In the genomic region with DNA sequence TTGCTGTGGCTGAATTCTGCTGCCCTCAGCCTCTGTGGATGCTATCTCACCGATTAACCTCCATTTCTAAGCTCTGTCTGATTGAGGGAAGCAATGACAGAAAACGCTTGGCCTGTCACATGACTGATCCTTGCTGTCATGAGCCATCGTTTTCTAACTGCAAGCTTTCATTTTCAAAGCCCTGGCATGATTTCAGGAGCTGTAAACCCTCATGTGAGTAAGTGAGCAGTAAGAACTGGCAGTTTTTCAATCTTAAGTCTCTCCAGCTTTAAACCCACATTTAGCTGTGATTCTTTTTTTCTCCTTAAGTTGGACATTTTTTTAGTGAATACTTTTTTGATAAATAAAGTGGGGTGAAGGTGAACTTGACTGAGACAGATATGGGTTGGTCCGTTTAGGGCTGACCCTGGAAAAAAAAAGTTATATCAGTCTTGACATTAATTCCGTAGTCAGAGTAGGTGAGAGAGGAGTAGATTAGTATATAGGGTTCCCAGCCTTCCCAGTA, we compare ENCODE assay signal across 8 cellular contexts.
A peak's percentile ranks its signal among the peaks of the same experiment; 100 is the strongest.
DNase-seq lines count a peak whose midpoint lies in the region; ATAC-seq and TF ChIP-seq lines count a peak whose summit lies in the region.

No MANE protein-coding gene starts in this region.

- no peak for TF ChIP-seq CTCF in lower lobe of right lung (IDR thresholded peaks at IDR 0.05)

- no peaks in the 10 kb centered on the region for H3K9me3 ChIP-seq in lower lobe of right lung
- H3K9me3 ChIP-seq in aorta (ENCODE audit: control insufficient read depth, low read length): no peaks in the 10 kb centered on the region

- peaks cover 20% of the 10 kb centered on the region for H3K4me1 ChIP-seq in lower lobe of right lung
- peaks cover 0 to 5% of the 10 kb centered on the region in 2 donors for H3K4me1 ChIP-seq in aorta (ENCODE audit: control insufficient read depth in 1 of 2, insufficient read depth in 2 of 2, low read length in 2 of 2)

- H3K4me1 Mint-ChIP-seq in activated naive CD4-positive, alpha-beta T cell treated with anti-CD3 and anti-CD28 coated beads for 36 hours (ENCODE audit: low read depth): no peaks in the 10 kb centered on the region
- H3K4me1 Mint-ChIP-seq in activated naive CD4-positive, alpha-beta T cell treated with anti-CD3 and anti-CD28 coated beads, Interleukin-2, amount 10 ng/mL, durations not matched to agents 7 days and 5 days: no peaks in the 10 kb centered on the region

- H3K27me3 Mint-ChIP-seq in activated naive CD4-positive, alpha-beta T cell treated with anti-CD3 and anti-CD28 coated beads for 36 hours (ENCODE audit: low read depth): no peaks in the 10 kb centered on the region
- no peaks in the 10 kb centered on the region for H3K27me3 Mint-ChIP-seq in activated naive CD4-positive, alpha-beta T cell treated with anti-CD3 and anti-CD28 coated beads, Interleukin-2, amount 10 ng/mL, durations not matched to agents 7 days and 5 days

- H3K4me3 ChIP-seq in lower lobe of right lung (no peak overlapping the region), aorta (ENCODE audit: low read length in 2 of 2) (no peak overlapping the region)

- no peaks in the 10 kb centered on the region for H3K9me3 Mint-ChIP-seq in activated naive CD4-positive, alpha-beta T cell treated with anti-CD3 and anti-CD28 coated beads for 36 hours
- H3K9me3 Mint-ChIP-seq in activated naive CD4-positive, alpha-beta T cell treated with anti-CD3 and anti-CD28 coated beads, Interleukin-2, amount 10 ng/mL, durations not matched to agents 7 days and 5 days: no peaks in the 10 kb centered on the region

- H3K27ac Mint-ChIP-seq in activated naive CD4-positive, alpha-beta T cell treated with anti-CD3 and anti-CD28 coated beads for 36 hours: no peak overlapping the region
- H3K27ac Mint-ChIP-seq in activated naive CD4-positive, alpha-beta T cell treated with anti-CD3 and anti-CD28 coated beads, Interleukin-2, amount 10 ng/mL, durations not matched to agents 7 days and 5 days: no peak overlapping the region

- intact Hi-C loops in activated naive CD4-positive, alpha-beta T cell treated with anti-CD3 and anti-CD28 coated beads for 36 hours (cut with micrococcal nuclease): no loop called here
- intact Hi-C loops in lower lobe of right lung (cut with DNase I): no loop called here
- intact Hi-C loops in aorta (cut with DNase I): no loop called here

- H3K27ac ChIP-seq in caudate nucleus (ENCODE audit: low read depth, low read length) (peak overlapping the region; percentile 3), lower lobe of right lung (peak overlapping the region; percentile 47), aorta (ENCODE audit: low read depth in 1 of 2, low read length in 2 of 2) (peak overlapping the region in 1 of 2 donors; percentile 68)

- DNase-seq in activated naive CD4-positive, alpha-beta T cell treated with anti-CD3 and anti-CD28 coated beads for 36 hours: peak; percentile 22
- no peak for DNase-seq in activated naive CD4-positive, alpha-beta T cell treated with Interleukin-2 at 50 U/mL for 16 hours
- peak in 32 of 61 donors; percentile 3 to 74 (median 22) for DNase-seq in caudate nucleus (lab: John Stamatoyannopoulos, UW)
- DNase-seq in lower lobe of right lung: no peak
- peak in 1 of 2 donors; percentile 66 for DNase-seq in aorta
- no peak for DNase-seq in activated naive CD4-positive, alpha-beta T cell treated with anti-CD3 and anti-CD28 coated beads, Interleukin-2, amount 10 ng/mL, durations not matched to agents 7 days and 5 days
- no peak for DNase-seq in HPDE6-E6E7 (ENCODE audit: extremely low spot score)
- DNase-seq in NK-92 treated with Interleukin-12 subunit alpha and Interleukin-12 subunit beta, amount 100 ng/mL, for 24 hours (lab: John Stamatoyannopoulos, UW): no peak

- CTCF ChIA-PET in activated naive CD4-positive, alpha-beta T cell treated with anti-CD3 and anti-CD28 coated beads for 36 hours (lab: Charles Lee): no interaction called here
- CTCF ChIA-PET in activated naive CD4-positive, alpha-beta T cell treated with anti-CD3 and anti-CD28 coated beads, Interleukin-2, amount 10 ng/mL, durations not matched to agents 7 days and 5 days (lab: Charles Lee): no interaction called here

- no peaks in the 10 kb centered on the region for H3K36me3 Mint-ChIP-seq in activated naive CD4-positive, alpha-beta T cell treated with anti-CD3 and anti-CD28 coated beads for 36 hours (ENCODE audit: low read depth)
- H3K36me3 Mint-ChIP-seq in activated naive CD4-positive, alpha-beta T cell treated with anti-CD3 and anti-CD28 coated beads, Interleukin-2, amount 10 ng/mL, durations not matched to agents 7 days and 5 days: no peaks in the 10 kb centered on the region

- H3K27me3 ChIP-seq in lower lobe of right lung (ENCODE audit: low read depth) (no peaks in the 10 kb centered on the region), aorta (ENCODE audit: control insufficient read depth in 1 of 2, insufficient read depth in 2 of 2, low read length in 1 of 2) (no peaks in the 10 kb centered on the region)

- no peaks in the 10 kb centered on the region for H3K36me3 ChIP-seq in lower lobe of right lung
- no peaks in the 10 kb centered on the region for H3K36me3 ChIP-seq in aorta (ENCODE audit: control insufficient read depth in 1 of 2, insufficient read depth in 2 of 2, low read length in 1 of 2)

- H3K4me3 Mint-ChIP-seq in activated naive CD4-positive, alpha-beta T cell treated with anti-CD3 and anti-CD28 coated beads for 36 hours: no peak overlapping the region
- no peak overlapping the region for H3K4me3 Mint-ChIP-seq in activated naive CD4-positive, alpha-beta T cell treated with anti-CD3 and anti-CD28 coated beads, Interleukin-2, amount 10 ng/mL, durations not matched to agents 7 days and 5 days

- ATAC-seq in lower lobe of right lung (peak; percentile 78 to 90), aorta (ENCODE audit: low FRiP score) (peak; percentile 63)

- 16 to 17% methylated on average over 5 of the region's 5 CpGs for WGBS in aorta, 2 donors

Comparison
In these comparisons a context has a peak if more than half of its experiments do, and no peak if none do; other contexts are left out.
1. DNase-seq: peak in activated naive CD4-positive, alpha-beta T cell treated with anti-CD3 and anti-CD28 coated beads for 36 hours (single experiment) and caudate nucleus (32 of 61); none in activated naive CD4-positive, alpha-beta T cell treated with Interleukin-2 at 50 U/mL for 16 hours (single experiment), lower lobe of right lung (single experiment), activated naive CD4-positive, alpha-beta T cell treated with anti-CD3 and anti-CD28 coated beads, Interleukin-2, amount 10 ng/mL, durations not matched to agents 7 days and 5 days (single experiment), HPDE6-E6E7 (single experiment) and NK-92 treated with Interleukin-12 subunit alpha and Interleukin-12 subunit beta, amount 100 ng/mL, for 24 hours (single experiment).